ENCODE assay signal across 9 cellular contexts in the genomic region with DNA sequence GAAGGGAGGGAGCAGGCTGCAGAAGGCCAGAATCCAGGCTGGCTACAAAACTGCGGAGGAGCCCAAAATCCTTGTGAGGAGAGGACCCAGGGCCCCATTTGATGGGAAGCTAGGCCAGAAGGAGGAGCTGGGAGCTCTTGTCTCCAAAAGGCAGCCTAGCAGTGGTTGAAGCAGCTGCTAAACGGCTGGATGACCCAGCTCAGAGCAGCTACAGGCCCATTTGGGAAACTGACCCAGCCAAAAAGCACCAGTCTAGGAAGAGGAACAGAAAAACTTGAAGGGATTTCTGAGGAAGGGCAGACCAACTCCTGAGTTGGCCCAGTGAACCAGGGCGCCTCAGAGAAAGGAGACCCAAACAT. TPM values are rescaled to one million over a fixed set of nuclear protein-coding genes. Genes with fewer than 3 reads are reported as not detected.
DNase-seq lines count a peak whose midpoint lies in the region; ATAC-seq and TF ChIP-seq lines count a peak whose summit lies in the region.
"Had no signal": no experiment of that assay in that cellular context is flagged by ENCODE, and none has a peak within 500 bp of the region (broad histone marks: within the 10 kb centered on the region; RNA-seq: fewer than 3 reads in every experiment).

No MANE protein-coding gene starts in this region.

- intact Hi-C loops in CD14-positive monocyte (cut with micrococcal nuclease) (no loop called here), colonic mucosa (cut with DNase I) (no loop called here)

- peaks cover 48% of the 10 kb centered on the region for H3K4me1 Mint-ChIP-seq in CD14-positive monocyte
- peaks cover 43 to 47% of the 10 kb centered on the region in 2 donors for H3K4me1 Mint-ChIP-seq in natural killer cell treated with Interleukin-12 subunit alpha and Interleukin-12 subunit beta and Interleukin-15 and Interleukin-18, amount 100 ng/mL, for 72 hours (ENCODE audit: low read depth in 2 of 2)

- no peak for ATAC-seq in natural killer cell treated with Interleukin-12 subunit alpha and Interleukin-12 subunit beta and Interleukin-15 and Interleukin-18, amount 100 ng/mL, for 72 hours
- ATAC-seq in HG03342 (IDR thresholded peaks at IDR 0.05; ENCODE audit: unreplicated experiment) (no peak), GM21825 (IDR thresholded peaks at IDR 0.05; ENCODE audit: unreplicated experiment) (no peak), HG02571 (IDR thresholded peaks at IDR 0.05; ENCODE audit: unreplicated experiment) (no peak)

- peaks cover 8 to 18% (median 13%) of the 10 kb centered on the region in 3 donors for H3K27me3 Mint-ChIP-seq in CD14-positive monocyte (ENCODE audit: low read depth in 3 of 3)
- H3K27me3 Mint-ChIP-seq in natural killer cell treated with Interleukin-12 subunit alpha and Interleukin-12 subunit beta and Interleukin-15 and Interleukin-18, amount 100 ng/mL, for 72 hours = no peaks in the 10 kb centered on the region

- H3K4me1 ChIP-seq in colonic mucosa = peaks cover 19% of the 10 kb centered on the region
- H3K4me1 ChIP-seq: SJCRH30 had no signal

- H3K9me3 ChIP-seq in colonic mucosa = no peaks in the 10 kb centered on the region
- H3K9me3 ChIP-seq: SJCRH30 had no signal

- peaks cover 36 to 47% of the 10 kb centered on the region in 2 donors for H3K36me3 Mint-ChIP-seq in CD14-positive monocyte
- H3K36me3 Mint-ChIP-seq in natural killer cell treated with Interleukin-12 subunit alpha and Interleukin-12 subunit beta and Interleukin-15 and Interleukin-18, amount 100 ng/mL, for 72 hours = peaks cover 5% of the 10 kb centered on the region

- peak overlapping the region in 5 of 7 donors; percentile 21 to 89 (median 77) for H3K27ac Mint-ChIP-seq in CD14-positive monocyte
- peak overlapping the region; percentile 88 to 95 for H3K27ac Mint-ChIP-seq in natural killer cell treated with Interleukin-12 subunit alpha and Interleukin-12 subunit beta and Interleukin-15 and Interleukin-18, amount 100 ng/mL, for 72 hours

- peak overlapping the region; percentile 30 to 69 for H3K4me3 Mint-ChIP-seq in CD14-positive monocyte
- peak overlapping the region; percentile 67 for H3K4me3 Mint-ChIP-seq in natural killer cell treated with Interleukin-12 subunit alpha and Interleukin-12 subunit beta and Interleukin-15 and Interleukin-18, amount 100 ng/mL, for 72 hours

- H3K4me3 ChIP-seq in colonic mucosa = no peak overlapping the region

- H3K36me3 ChIP-seq in colonic mucosa = no peaks in the 10 kb centered on the region
- H3K36me3 ChIP-seq: SJCRH30 had no signal

- H3K9ac ChIP-seq in colonic mucosa (ENCODE audit: low read depth in 2 of 2, low read length in 2 of 2) = peak overlapping the region; percentile 8 to 40

- DNase-seq in CD14-positive monocyte (ENCODE audit: low spot score) = no peak
- DNase-seq in MV-4-11 (lab: John Stamatoyannopoulos, UW) = peak; percentile 46
- peak; percentile 40 for DNase-seq in colonic mucosa
- no peak for DNase-seq in natural killer cell treated with Interleukin-12 subunit alpha and Interleukin-12 subunit beta and Interleukin-15 and Interleukin-18, amount 100 ng/mL, for 72 hours (ENCODE audit: low spot score)
- DNase-seq in SKM-1 (lab: John Stamatoyannopoulos, UW; ENCODE audit: unreplicated experiment) = no peak

- peaks cover 0 to 4% (median 0%) of the 10 kb centered on the region in 7 donors for H3K9me3 Mint-ChIP-seq in CD14-positive monocyte
- no peaks in the 10 kb centered on the region for H3K9me3 Mint-ChIP-seq in natural killer cell treated with Interleukin-12 subunit alpha and Interleukin-12 subunit beta and Interleukin-15 and Interleukin-18, amount 100 ng/mL, for 72 hours

- no peak for TF ChIP-seq CTCF in CD14-positive monocyte (IDR thresholded peaks at IDR 0.05)
- TF ChIP-seq CTCF in colonic mucosa (IDR thresholded peaks at IDR 0.05) = no peak

- H3K27ac ChIP-seq in colonic mucosa = peak overlapping the region; percentile 78
- H3K27ac ChIP-seq: SJCRH30 had no signal

- no peaks in the 10 kb centered on the region for H3K27me3 ChIP-seq in colonic mucosa
- H3K27me3 ChIP-seq: SJCRH30 had no signal

RNA-seq across cellular contexts. Expression of a gene that starts 1.1 kb away (rescaled TPM):
- polyA plus RNA-seq in CD14-positive monocyte = 1 to 10 TPM; 7.1 to 8.5 TPM
- 10 to 100 TPM; 33.3 to 42.6 TPM for total RNA-seq in colonic mucosa
- total RNA-seq in natural killer cell treated with Interleukin-12 subunit alpha and Interleukin-12 subunit beta and Interleukin-15 and Interleukin-18, amount 100 ng/mL, for 72 hours = 10 to 100 TPM; 50.7 to 53.9 TPM

RNA-seq across cellular contexts. Expression of a gene that starts 38.2 kb away (rescaled TPM):
- polyA plus RNA-seq in CD14-positive monocyte = 10 to 100 TPM; 67.9 to 70.7 TPM
- 10 to 100 TPM; 32.8 to 36.9 TPM for total RNA-seq in colonic mucosa
- 10 to 100 TPM; 54.7 to 59.7 TPM for total RNA-seq in natural killer cell treated with Interleukin-12 subunit alpha and Interleukin-12 subunit beta and Interleukin-15 and Interleukin-18, amount 100 ng/mL, for 72 hours

Comparison
In these comparisons a context has a peak if more than half of its experiments do, and no peak if none do; other contexts are left out.
1. DNase-seq: peak in MV-4-11 (single experiment) and colonic mucosa (single experiment); none in CD14-positive monocyte (single experiment), natural killer cell treated with Interleukin-12 subunit alpha and Interleukin-12 subunit beta and Interleukin-15 and Interleukin-18, amount 100 ng/mL, for 72 hours (single experiment) and SKM-1 (single experiment).